ENCODE assay signal across 8 cellular contexts in genomic region chr9:98034593-98035546, GRCh38. TPM values are rescaled to one million over a fixed set of nuclear protein-coding genes. Genes with fewer than 3 reads are reported as not detected.
DNase-seq lines count a peak whose midpoint lies in the region; ATAC-seq and TF ChIP-seq lines count a peak whose summit lies in the region.

No MANE protein-coding gene starts in this region.

- DNase-seq in SIG-M5 treated with dmso at 0.1 percent for 504 hours (lab: John Stamatoyannopoulos, UW; ENCODE audit: unreplicated experiment) = peak; percentile 58
- DNase-seq in SIG-M5 (lab: John Stamatoyannopoulos, UW) = no peak
- peak; percentile 62 for DNase-seq in NOMO-1 treated with DMSO at 0.1 percent for 48 hours (lab: John Stamatoyannopoulos, UW; ENCODE audit: unreplicated experiment)
- peak; percentile 93 for DNase-seq in activated CD8-positive, alpha-beta memory T cell treated with anti-CD3 and anti-CD28 coated beads, Interleukin-2, amount 50 U/mL, for 4 hours
- DNase-seq in erythroblast (lab: John Stamatoyannopoulos, UW) = peak; percentile 85 to 94
- peak; percentile 76 to 95 (median 87) for DNase-seq in naive thymus-derived CD8-positive, alpha-beta T cell

- H3K9me3 Mint-ChIP-seq in naive thymus-derived CD8-positive, alpha-beta T cell = no peaks in the 10 kb centered on the region
- no peaks in the 10 kb centered on the region for H3K9me3 Mint-ChIP-seq in stimulated activated memory B cell treated with anti-CD40 and anti-IgM and Interleukin-4, amounts not matched to agents 10 μg/mL and 1 μg/mL and 100 μg/mL, for 72 hours

- POLR2A ChIA-PET in naive thymus-derived CD8-positive, alpha-beta T cell (lab: Charles Lee) = interaction anchor here (0.6 to 2.6 kb wide), 6 partner anchors 23 to 221 kb away, joined by 3 to 22 read pairs (median 4); partner anchors contain the start of genes ANP32B, TBC1D2 and TRMO

- peak; percentile 56 for ATAC-seq in HG03159 (IDR thresholded peaks at IDR 0.05; ENCODE audit: unreplicated experiment)
- peak; percentile 100 for ATAC-seq in naive thymus-derived CD8-positive, alpha-beta T cell
- peak; percentile 82 for ATAC-seq in stimulated activated memory B cell treated with anti-CD40 and anti-IgM and Interleukin-4, amounts not matched to agents 10 μg/mL and 1 μg/mL and 100 μg/mL, for 72 hours

- H3K27me3 Mint-ChIP-seq in naive thymus-derived CD8-positive, alpha-beta T cell = peaks cover 0 to 3% (median 1%) of the 10 kb centered on the region in 5 donors
- no peaks in the 10 kb centered on the region for H3K27me3 Mint-ChIP-seq in stimulated activated memory B cell treated with anti-CD40 and anti-IgM and Interleukin-4, amounts not matched to agents 10 μg/mL and 1 μg/mL and 100 μg/mL, for 72 hours

- no peak for TF ChIP-seq POLR2A in erythroblast (IDR thresholded peaks at IDR 0.05; ENCODE audit: low read length)

- peak overlapping the region; percentile 16 to 58 (median 40) for H3K4me3 Mint-ChIP-seq in naive thymus-derived CD8-positive, alpha-beta T cell
- peak overlapping the region; percentile 70 for H3K4me3 Mint-ChIP-seq in stimulated activated memory B cell treated with anti-CD40 and anti-IgM and Interleukin-4, amounts not matched to agents 10 μg/mL and 1 μg/mL and 100 μg/mL, for 72 hours

- H3K36me3 Mint-ChIP-seq in naive thymus-derived CD8-positive, alpha-beta T cell = no peaks in the 10 kb centered on the region
- H3K36me3 Mint-ChIP-seq in stimulated activated memory B cell treated with anti-CD40 and anti-IgM and Interleukin-4, amounts not matched to agents 10 μg/mL and 1 μg/mL and 100 μg/mL, for 72 hours = peaks cover 4% of the 10 kb centered on the region

- peaks cover 3 to 11% (median 8%) of the 10 kb centered on the region in 4 donors for H3K4me1 Mint-ChIP-seq in naive thymus-derived CD8-positive, alpha-beta T cell
- H3K4me1 Mint-ChIP-seq in stimulated activated memory B cell treated with anti-CD40 and anti-IgM and Interleukin-4, amounts not matched to agents 10 μg/mL and 1 μg/mL and 100 μg/mL, for 72 hours = peaks cover 48% of the 10 kb centered on the region

- H3K27ac Mint-ChIP-seq in naive thymus-derived CD8-positive, alpha-beta T cell = peak overlapping the region in 7 of 10 donors; percentile 48 to 88 (median 68)
- peak overlapping the region; percentile 94 for H3K27ac Mint-ChIP-seq in stimulated activated memory B cell treated with anti-CD40 and anti-IgM and Interleukin-4, amounts not matched to agents 10 μg/mL and 1 μg/mL and 100 μg/mL, for 72 hours

RNA-seq across cellular contexts. Expression of gene NANS, which starts 21.7 kb away (rescaled TPM):
- total RNA-seq in naive thymus-derived CD8-positive, alpha-beta T cell = 10 to 100 TPM; 15.0 to 15.7 TPM
- polyA plus RNA-seq in naive thymus-derived CD8-positive, alpha-beta T cell = 10 to 100 TPM; 28.9 to 32.4 (median 30.9) TPM

RNA-seq across cellular contexts. Expression of gene ANP32B, which starts 51.7 kb away (rescaled TPM):
- 100 to 1,000 TPM; 200 to 205 TPM for total RNA-seq in naive thymus-derived CD8-positive, alpha-beta T cell
- 100 to 1,000 TPM in 2 of 3 donors, 10 to 100 TPM in 1; 87.8 to 110 (median 108) TPM for polyA plus RNA-seq in naive thymus-derived CD8-positive, alpha-beta T cell
